In the genomic region with DNA sequence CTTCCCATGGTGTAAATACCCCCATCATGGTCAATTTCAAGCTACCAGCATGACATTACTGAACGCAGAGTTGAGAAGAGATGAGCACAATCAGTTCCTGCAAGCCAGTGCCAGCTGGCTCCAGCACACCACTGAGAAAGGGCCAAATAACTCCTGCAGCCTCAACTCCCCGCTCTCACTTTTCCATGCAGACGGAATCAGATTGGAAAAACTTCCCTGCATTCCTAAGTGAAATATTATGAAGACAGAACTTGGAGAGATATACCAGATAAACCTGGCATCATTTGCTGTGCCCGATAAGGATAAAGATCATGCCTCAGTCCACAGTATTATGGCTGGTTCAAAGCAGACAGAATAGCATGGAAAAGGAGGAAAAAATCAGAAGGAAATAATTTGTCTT, we compare ENCODE assay signal across 21 cellular contexts. TPM values are rescaled to one million over a fixed set of nuclear protein-coding genes. Genes with fewer than 3 reads are reported as not detected.
DNase-seq lines count a peak whose midpoint lies in the region; ATAC-seq and TF ChIP-seq lines count a peak whose summit lies in the region.
"Had no signal": no experiment of that assay in that cellular context is flagged by ENCODE, and none has a peak within 500 bp of the region (broad histone marks: within the 10 kb centered on the region; RNA-seq: fewer than 3 reads in every experiment).

No MANE protein-coding gene starts in this region.

- H3K9ac ChIP-seq in adipocyte (ENCODE audit: low read length), result peak overlapping the region; percentile 59
- H3K9ac ChIP-seq: BLaER1 treated with 17β-estradiol and CSF1 and Interleukin-3, amounts not matched to agents 10 nM and 100 nM had no signal

- no peak for TF ChIP-seq EP300 in upper lobe of left lung (IDR thresholded peaks at IDR 0.05)

- H3K4me2 ChIP-seq in osteoblast (ENCODE audit: insufficient read depth, low read length) (peak overlapping the region; percentile 54), OCI-LY7 (ENCODE audit: low read length) (no peak overlapping the region)
- H3K4me2 ChIP-seq: BLaER1 treated with 17β-estradiol and CSF1 and Interleukin-3, amounts not matched to agents 10 nM and 100 nM had no signal

- CTCF ChIA-PET in OCI-LY7 (lab: Charles Lee; ENCODE audit: unreplicated experiment), result no interaction called here

- no peaks in the 10 kb centered on the region for H4K20me1 ChIP-seq in osteoblast (ENCODE audit: insufficient read depth, low read length)
- no peaks in the 10 kb centered on the region for H4K20me1 ChIP-seq in OCI-LY7 (ENCODE audit: insufficient read depth, low read length)
- H4K20me1 ChIP-seq: BLaER1 treated with 17β-estradiol and CSF1 and Interleukin-3, amounts not matched to agents 10 nM and 100 nM had no signal

- H2AFZ ChIP-seq in osteoblast (ENCODE audit: low read length) (no peak overlapping the region), OCI-LY7 (ENCODE audit: low read length) (no peak overlapping the region)

- H3K27ac ChIP-seq in heart right ventricle (peak overlapping the region; percentile 52 to 78 (median 68)), osteoblast (ENCODE audit: low read depth, low read length) (peak overlapping the region; percentile 21), upper lobe of left lung (peak overlapping the region in 1 of 4 donors; percentile 19), OCI-LY7 (ENCODE audit: low read depth, low read length, poor library complexity, severe bottlenecking) (no peak overlapping the region)
- H3K27ac ChIP-seq: BLaER1 treated with 17β-estradiol and CSF1 and Interleukin-3, amounts not matched to agents 10 nM and 100 nM had no signal

- no peaks in the 10 kb centered on the region for H3K9me2 ChIP-seq in OCI-LY7 (ENCODE audit: insufficient read depth, low read length)

- H3K27me3 ChIP-seq in adipocyte (replicated peaks; ENCODE audit: control insufficient read depth, insufficient read depth, low read length) (no peaks in the 10 kb centered on the region), heart right ventricle (no peaks in the 10 kb centered on the region), osteoblast (ENCODE audit: insufficient read depth, low read length) (no peaks in the 10 kb centered on the region), upper lobe of left lung (no peaks in the 10 kb centered on the region)
- H3K27me3 ChIP-seq: BLaER1 treated with 17β-estradiol and CSF1 and Interleukin-3, amounts not matched to agents 10 nM and 100 nM had no signal

- ATAC-seq in heart right ventricle, result peak; percentile 48 to 92 (median 83)
- peak; percentile 37 to 83 for ATAC-seq in upper lobe of left lung (ENCODE audit: low FRiP score in 2 of 2)
- ATAC-seq in HG03457 (IDR thresholded peaks at IDR 0.05; ENCODE audit: unreplicated experiment), result no peak
- ATAC-seq in HG02763 (IDR thresholded peaks at IDR 0.05; ENCODE audit: unreplicated experiment), result no peak
- ATAC-seq: activated naive CD8-positive, alpha-beta T cell treated with anti-CD3 and anti-CD28 coated beads, Interleukin-2, amount 50 U/mL, for 24 hours; activated T-cell treated with anti-CD3 and anti-CD28 coated beads, Interleukin-2, amount 50 U/mL, for 72 hours; natural killer cell treated with Interleukin-12 subunit alpha and Interleukin-12 subunit beta and Interleukin-15 and Interleukin-18, amount 100 ng/mL, for 72 hours had no signal

- no peak for DNase-seq in adipocyte (ENCODE audit: low read depth)
- DNase-seq in heart right ventricle, result peak; percentile 52 to 66
- DNase-seq in osteoblast (ENCODE audit: insufficient read length, low spot score, missing footprints), result no peak
- DNase-seq in upper lobe of left lung, result no peak
- no peak for DNase-seq in OCI-LY7 (ENCODE audit: low spot score)
- DNase-seq in NCI-H1105 treated with DMSO at 0.1 percent for 48 hours (lab: John Stamatoyannopoulos, UW), result no peak
- DNase-seq: activated naive CD8-positive, alpha-beta T cell treated with anti-CD3 and anti-CD28 coated beads, Interleukin-2, amount 50 U/mL, for 24 hours; activated T-cell treated with anti-CD3 and anti-CD28 coated beads, Interleukin-2, amount 50 U/mL, for 72 hours; cortex of kidney; DND-41; H7; hippocampal formation; NCI-H1092 treated with DMSO at 0.1 percent for 48 hours; SHP77; stimulated activated CD4-positive, alpha-beta T cell treated with anti-CD3 and anti-CD28 coated beads, Interleukin-4, amount 100 ng/mL, for 4 hours; T-helper 9 cell had no signal

- 29% methylated on average over 4 of the region's 4 CpGs for WGBS in heart right ventricle, 2 donors
- 71 to 73% methylated on average over 4 of the region's 4 CpGs for WGBS in upper lobe of left lung, 2 donors

- POLR2A ChIA-PET in OCI-LY7 (lab: Charles Lee), result no interaction called here

- intact Hi-C loops in heart right ventricle (cut with DNase I), result loop anchor here in 6 of 10 donors (2.0 to 10.0 kb wide), 7 partner anchors 35 to 62 kb away; a partner anchor contains a TSS
- intact Hi-C loops in OCI-LY7 (cut with micrococcal nuclease; ENCODE audit: unreplicated experiment), result no loop called here

- no peak for TF ChIP-seq POLR2A in upper lobe of left lung (IDR thresholded peaks at IDR 0.05)

- H3K4me3 ChIP-seq in adipocyte (ENCODE audit: low read length) (peak overlapping the region; percentile 70), heart right ventricle (no peak overlapping the region), osteoblast (ENCODE audit: insufficient read depth, low read length) (no peak overlapping the region), upper lobe of left lung (no peak overlapping the region), OCI-LY7 (ENCODE audit: low read depth, low read length, poor library complexity, severe bottlenecking) (no peak overlapping the region)
- H3K4me3 ChIP-seq: BLaER1 treated with 17β-estradiol and CSF1 and Interleukin-3, amounts not matched to agents 10 nM and 100 nM had no signal

- TF ChIP-seq CTCF in heart right ventricle (IDR thresholded peaks at IDR 0.05) (no peak), osteoblast (IDR thresholded peaks at IDR 0.05; ENCODE audit: extremely low read depth, low read depth, low read length) (no peak), upper lobe of left lung (IDR thresholded peaks at IDR 0.05) (no peak), OCI-LY7 (conservative IDR thresholded peaks at IDR 0.05; ENCODE audit: low read length) (no peak)

- H3K79me2 ChIP-seq in osteoblast (ENCODE audit: insufficient read depth, low read length), result no peaks in the 10 kb centered on the region
- no peaks in the 10 kb centered on the region for H3K79me2 ChIP-seq in OCI-LY7 (ENCODE audit: insufficient read depth, low read depth, low read length)

- BruUV-seq in OCI-LY7 (replicated peaks; lab: Mats Ljungman, UMichigan), result no TSS peak

- H3K36me3 ChIP-seq in adipocyte (ENCODE audit: control insufficient read depth, insufficient read depth, low read length, severe bottlenecking) (no peaks in the 10 kb centered on the region), heart right ventricle (no peaks in the 10 kb centered on the region), osteoblast (ENCODE audit: insufficient read depth, low read length) (no peaks in the 10 kb centered on the region), upper lobe of left lung (no peaks in the 10 kb centered on the region), OCI-LY7 (ENCODE audit: insufficient read depth, low read length) (no peaks in the 10 kb centered on the region)
- H3K36me3 ChIP-seq: BLaER1 treated with 17β-estradiol and CSF1 and Interleukin-3, amounts not matched to agents 10 nM and 100 nM had no signal

- H3K4me1 ChIP-seq in adipocyte (ENCODE audit: control insufficient read depth, insufficient read depth, low read length), result peaks cover 31% of the 10 kb centered on the region
- H3K4me1 ChIP-seq in heart right ventricle, result peaks cover 21 to 75% (median 44%) of the 10 kb centered on the region in 9 donors
- peaks cover 17% of the 10 kb centered on the region for H3K4me1 ChIP-seq in osteoblast (ENCODE audit: insufficient read depth, low read length)
- H3K4me1 ChIP-seq in upper lobe of left lung, result peaks cover 0 to 9% (median 7%) of the 10 kb centered on the region in 4 donors
- no peaks in the 10 kb centered on the region for H3K4me1 ChIP-seq in OCI-LY7 (ENCODE audit: insufficient read depth, low read length, poor library complexity, severe bottlenecking)

- H3K9me3 ChIP-seq in adipocyte (ENCODE audit: control insufficient read depth, low read length) (no peaks in the 10 kb centered on the region), heart right ventricle (no peaks in the 10 kb centered on the region), osteoblast (ENCODE audit: low read depth, low read length) (no peaks in the 10 kb centered on the region), upper lobe of left lung (no peaks in the 10 kb centered on the region), OCI-LY7 (ENCODE audit: low read length) (no peaks in the 10 kb centered on the region)

RNA-seq across cellular contexts. Expression of a gene that starts 56.7 kb away (rescaled TPM):
- total RNA-seq in heart right ventricle (100 to 1,000 TPM; 112 to 269 (median 205) TPM), osteoblast (under 0.01 and 0.29 TPM in 2 replicates), upper lobe of left lung (10 to 100 TPM; 16.7 to 31.7 (median 21.7) TPM), OCI-LY7 (2022) (not detected in 2 replicates)
- 10 to 100 TPM; 16.8 to 73.2 TPM for polyA plus RNA-seq in heart right ventricle
- total RNA-seq in OCI-LY7 (2014; rRNA removed; shearing (Covaris generic)), result not detected in 2 replicates
- total RNA-seq: natural killer cell treated with Interleukin-12 subunit alpha and Interleukin-12 subunit beta and Interleukin-15 and Interleukin-18, amount 100 ng/mL, for 72 hours had no signal
- polyA plus RNA-seq: IgD-negative memory B cell had no signal

Comparison
In these comparisons a context has a peak if more than half of its experiments do, and no peak if none do; other contexts are left out.
1. DNase-seq: peak in heart right ventricle (2 of 2); none in adipocyte (single experiment), osteoblast (single experiment), upper lobe of left lung (0 of 2), OCI-LY7 (single experiment) and NCI-H1105 treated with DMSO at 0.1 percent for 48 hours (single experiment).
2. ATAC-seq: peak in heart right ventricle (8 of 8) and upper lobe of left lung (2 of 2); none in HG03457 (single experiment) and HG02763 (single experiment).
3. RNA of a gene that starts 56.7 kb away (total RNA-seq): 112 to 269 TPM in heart right ventricle and 16.7 to 31.7 TPM in upper lobe of left lung; not detected in OCI-LY7 and under 0.01 to 0.29 TPM in osteoblast; every median in the first group is over 10 times any median in the second.